In the genomic region with DNA sequence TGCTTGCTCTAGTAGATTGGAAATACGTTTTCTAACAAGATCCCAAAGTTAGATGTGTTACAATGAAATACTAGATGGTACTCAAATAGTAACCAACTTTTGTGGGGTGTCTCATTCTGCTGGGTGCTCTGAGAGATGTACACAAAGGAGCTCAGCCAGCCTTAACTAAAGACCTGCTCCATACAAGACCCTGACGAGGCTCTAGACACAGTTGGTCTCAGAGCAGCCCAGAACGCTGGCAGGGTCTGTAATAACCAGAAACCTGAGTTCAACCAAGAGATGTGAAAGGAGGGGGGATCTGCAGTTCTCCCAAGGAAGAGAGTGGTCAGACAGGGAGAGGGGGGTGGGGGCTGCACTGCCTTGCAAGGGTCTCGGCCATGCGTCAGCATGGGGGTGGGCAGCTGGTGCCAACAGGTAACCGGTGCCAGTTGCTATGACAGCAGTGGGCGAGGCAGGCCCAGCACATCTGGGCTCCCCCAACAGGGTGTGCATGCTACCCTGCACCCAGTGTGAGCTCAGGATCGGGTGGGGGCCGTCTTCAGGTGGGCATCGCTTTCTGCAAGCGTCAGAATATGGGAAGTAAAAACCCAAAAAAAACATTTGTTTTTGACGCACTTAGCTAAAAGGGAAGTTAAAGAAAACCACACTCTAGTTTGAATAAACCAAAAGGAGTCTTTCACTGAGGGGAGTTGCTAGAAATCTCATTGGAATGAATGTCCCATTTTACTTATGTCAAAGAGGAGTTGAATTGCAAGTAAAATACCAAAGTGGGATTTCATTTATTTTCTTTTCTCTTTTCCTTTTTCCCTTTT, we compare ENCODE assay signal across 8 cellular contexts.
DNase-seq lines count a peak whose midpoint lies in the region; ATAC-seq lines count a peak whose summit lies in the region.

No MANE protein-coding gene starts in this region.

- DNase-seq in activated naive CD4-positive, alpha-beta T cell treated with anti-CD3 and anti-CD28 coated beads, Interleukin-2, amount 50 U/mL, for 16 hours = no peak
- DNase-seq in activated T-cell treated with anti-CD3 and anti-CD28 coated beads, Interleukin-2, amount 50 U/mL, for 24 hours = peak; percentile 39
- peak; percentile 57 for DNase-seq in stimulated activated naive CD8-positive, alpha-beta T cell treated with anti-CD3 and anti-CD28 coated beads, Interleukin-15, Interleukin-2, amounts not matched to agents 100 U/mL and 50 U/mL, for 24 hours
- no peak for DNase-seq in activated CD4-positive, CD25-positive, alpha-beta regulatory T cell treated with anti-CD3 and anti-CD28 coated beads, Interleukin-2, amount 50 U/mL, for 72 hours
- no peak for DNase-seq in RPMI8226
- no peak for DNase-seq in NCI-H446 (lab: John Stamatoyannopoulos, UW)

- H3K4me3 Mint-ChIP-seq in activated naive CD4-positive, alpha-beta T cell treated with anti-CD3 and anti-CD28 coated beads, Interleukin-2, amount 50 U/mL, for 24 hours = peak overlapping the region; percentile 73
- peak overlapping the region; percentile 24 for H3K4me3 Mint-ChIP-seq in activated T-cell treated with anti-CD3 and anti-CD28 coated beads, Interleukin-2, amount 50 U/mL, for 24 hours

- H3K27ac Mint-ChIP-seq in activated naive CD4-positive, alpha-beta T cell treated with anti-CD3 and anti-CD28 coated beads, Interleukin-2, amount 50 U/mL, for 24 hours = peak overlapping the region; percentile 62
- peak overlapping the region; percentile 74 for H3K27ac Mint-ChIP-seq in activated T-cell treated with anti-CD3 and anti-CD28 coated beads, Interleukin-2, amount 50 U/mL, for 24 hours

- H3K9me3 Mint-ChIP-seq in activated naive CD4-positive, alpha-beta T cell treated with anti-CD3 and anti-CD28 coated beads, Interleukin-2, amount 50 U/mL, for 24 hours = no peaks in the 10 kb centered on the region
- no peaks in the 10 kb centered on the region for H3K9me3 Mint-ChIP-seq in activated T-cell treated with anti-CD3 and anti-CD28 coated beads, Interleukin-2, amount 50 U/mL, for 24 hours

- no peaks in the 10 kb centered on the region for H3K27me3 Mint-ChIP-seq in activated naive CD4-positive, alpha-beta T cell treated with anti-CD3 and anti-CD28 coated beads, Interleukin-2, amount 50 U/mL, for 24 hours
- no peaks in the 10 kb centered on the region for H3K27me3 Mint-ChIP-seq in activated T-cell treated with anti-CD3 and anti-CD28 coated beads, Interleukin-2, amount 50 U/mL, for 24 hours

- H3K4me1 Mint-ChIP-seq in activated naive CD4-positive, alpha-beta T cell treated with anti-CD3 and anti-CD28 coated beads, Interleukin-2, amount 50 U/mL, for 24 hours = peaks cover 95% of the 10 kb centered on the region
- peaks cover 93% of the 10 kb centered on the region for H3K4me1 Mint-ChIP-seq in activated T-cell treated with anti-CD3 and anti-CD28 coated beads, Interleukin-2, amount 50 U/mL, for 24 hours (ENCODE audit: low read depth)

- ATAC-seq in HG03280 (IDR thresholded peaks at IDR 0.05; ENCODE audit: unreplicated experiment) = peak; percentile 47
- peak; percentile 45 for ATAC-seq in stimulated activated naive CD8-positive, alpha-beta T cell treated with anti-CD3 and anti-CD28 coated beads, Interleukin-15, Interleukin-2, amounts not matched to agents 100 U/mL and 50 U/mL, for 24 hours

- peaks cover 31% of the 10 kb centered on the region for H3K36me3 Mint-ChIP-seq in activated naive CD4-positive, alpha-beta T cell treated with anti-CD3 and anti-CD28 coated beads, Interleukin-2, amount 50 U/mL, for 24 hours
- H3K36me3 Mint-ChIP-seq in activated T-cell treated with anti-CD3 and anti-CD28 coated beads, Interleukin-2, amount 50 U/mL, for 24 hours (ENCODE audit: low read depth) = peaks cover 84% of the 10 kb centered on the region

Comparison
In these comparisons a context has a peak if more than half of its experiments do, and no peak if none do; other contexts are left out.
1. DNase-seq: peak in activated T-cell treated with anti-CD3 and anti-CD28 coated beads, Interleukin-2, amount 50 U/mL, for 24 hours (single experiment) and stimulated activated naive CD8-positive, alpha-beta T cell treated with anti-CD3 and anti-CD28 coated beads, Interleukin-15, Interleukin-2, amounts not matched to agents 100 U/mL and 50 U/mL, for 24 hours (single experiment); none in activated naive CD4-positive, alpha-beta T cell treated with anti-CD3 and anti-CD28 coated beads, Interleukin-2, amount 50 U/mL, for 16 hours (single experiment), activated CD4-positive, CD25-positive, alpha-beta regulatory T cell treated with anti-CD3 and anti-CD28 coated beads, Interleukin-2, amount 50 U/mL, for 72 hours (single experiment), RPMI8226 (single experiment) and NCI-H446 (0 of 2).